26 cellular contexts compared by ENCODE assay signal in genomic region chr2:147594038-147594437, GRCh38.
"Had no signal": no experiment of that assay in that cellular context is flagged by ENCODE, and none has a peak within 500 bp of the region (broad histone marks: within the 10 kb centered on the region; RNA-seq: fewer than 3 reads in every experiment).

No MANE protein-coding gene starts in this region.

- H3K4me1 Mint-ChIP-seq: naive thymus-derived CD8-positive, alpha-beta T cell; stimulated activated naive CD8-positive, alpha-beta T cell treated with anti-CD3 and anti-CD28 coated beads, Interleukin-15, amount 100 ng/mL, for 72 hours had no signal

- H3K27ac ChIP-seq: epithelial cell of prostate, gastrocnemius medialis, left lung, neutrophil, pancreas, right lobe of liver, suprapubic skin, transverse colon, upper lobe of right lung, uterus had no signal

- H3K36me3 ChIP-seq: gastrocnemius medialis, left lung, neutrophil, pancreas, right lobe of liver, suprapubic skin, transverse colon, upper lobe of right lung, uterus had no signal

- H3K27ac Mint-ChIP-seq: endodermal cell; naive thymus-derived CD8-positive, alpha-beta T cell; progenitor cell of endocrine pancreas; stimulated activated naive CD8-positive, alpha-beta T cell treated with anti-CD3 and anti-CD28 coated beads, Interleukin-15, amount 100 ng/mL, for 72 hours had no signal

- H3K27me3 ChIP-seq: gastrocnemius medialis, left lung, neutrophil, pancreas, right lobe of liver, suprapubic skin, transverse colon, upper lobe of right lung, uterus had no signal

- H3K27me3 Mint-ChIP-seq: naive thymus-derived CD8-positive, alpha-beta T cell; stimulated activated naive CD8-positive, alpha-beta T cell treated with anti-CD3 and anti-CD28 coated beads, Interleukin-15, amount 100 ng/mL, for 72 hours had no signal

- H3K4me1 ChIP-seq: gastrocnemius medialis, left lung, pancreas, right lobe of liver, upper lobe of right lung, uterus had no signal

- H3K4me2 ChIP-seq: smooth muscle cell had no signal

- H3K4me3 ChIP-seq: gastrocnemius medialis, left lung, pancreas, right lobe of liver, smooth muscle cell, suprapubic skin, transverse colon, upper lobe of right lung, uterus had no signal

- DNase-seq: effector CD8-positive, alpha-beta T cell; endodermal cell; foreskin fibroblast; gastrocnemius medialis; head of caudate nucleus; left lung; mesendoderm; midbrain; naive thymus-derived CD8-positive, alpha-beta T cell; pancreas; right lobe of liver; stimulated activated CD4-positive, alpha-beta T cell treated with anti-CD3 and anti-CD28 coated beads, Interleukin-12 subunit alpha, Interleukin-12 subunit beta, amount 100 ng/mL, for 4 hours; stimulated activated CD4-positive, alpha-beta T cell treated with anti-CD3 and anti-CD28 coated beads, Interleukin-1b, Interleukin-23, amount 100 ng/mL, for 48 hours; stimulated activated CD4-positive, alpha-beta T cell treated with anti-CD3 and anti-CD28 coated beads, Interleukin-4, amount 100 ng/mL, for 1 hour; stimulated activated CD8-positive, alpha-beta memory T cell treated with anti-CD3 and anti-CD28 coated beads, Interleukin-4, amount 100 ng/mL, for 48 hours; stimulated activated naive CD4-positive, alpha-beta T cell; stimulated activated naive CD8-positive, alpha-beta T cell treated with anti-CD3 and anti-CD28 coated beads, Interleukin-15, amount 100 ng/mL, for 72 hours; transverse colon; upper lobe of right lung; uterus had no signal

- H3K4me3 Mint-ChIP-seq: endodermal cell; naive thymus-derived CD8-positive, alpha-beta T cell; stimulated activated naive CD8-positive, alpha-beta T cell treated with anti-CD3 and anti-CD28 coated beads, Interleukin-15, amount 100 ng/mL, for 72 hours had no signal

- H3K9me3 ChIP-seq: gastrocnemius medialis, neutrophil, pancreas, right lobe of liver, suprapubic skin, upper lobe of right lung, uterus had no signal

- ATAC-seq: esophagus mucosa; gastrocnemius medialis; left lung; naive thymus-derived CD8-positive, alpha-beta T cell; pancreas; right lobe of liver; stimulated activated naive CD8-positive, alpha-beta T cell treated with anti-CD3 and anti-CD28 coated beads, Interleukin-15, amount 100 ng/mL, for 72 hours; upper lobe of right lung had no signal
